Comparison of ENCODE assay signal across 22 cellular contexts in the genomic region with DNA sequence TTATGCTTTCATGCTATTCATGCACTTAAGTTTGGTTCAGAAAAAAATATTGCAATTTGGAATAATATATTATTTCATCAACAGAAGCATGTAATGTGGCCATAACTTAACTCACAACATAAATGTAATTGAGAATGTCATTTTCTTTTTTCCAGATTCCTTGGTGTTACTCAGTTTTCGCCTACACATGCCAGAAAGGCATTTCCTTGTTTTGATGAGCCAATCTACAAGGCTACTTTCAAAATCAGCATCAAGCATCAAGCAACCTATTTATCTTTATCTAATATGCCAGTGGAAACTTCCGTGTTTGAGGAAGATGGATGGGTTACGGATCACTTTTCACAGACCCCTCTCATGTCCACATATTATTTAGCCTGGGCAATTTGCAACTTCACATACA. TPM values are rescaled to one million over a fixed set of nuclear protein-coding genes. Genes with fewer than 3 reads are reported as not detected.
"Had no signal": no experiment of that assay in that cellular context is flagged by ENCODE, and none has a peak within 500 bp of the region (broad histone marks: within the 10 kb centered on the region; RNA-seq: fewer than 3 reads in every experiment).

No MANE protein-coding gene starts in this region.

- H3K27me3 ChIP-seq: MG63, SJSA1 had no signal

- H3K27ac ChIP-seq: SJSA1, SK-N-MC had no signal

- H3K36me3 ChIP-seq: MG63 had no signal

- H3K9me3 ChIP-seq: MG63 had no signal

- H3K4me3 ChIP-seq: MG63, SJSA1, SK-N-MC had no signal

- DNase-seq: Karpas-422, KG1, MG63, NCI-H1092, NCI-H1105 treated with DMSO at 0.1 percent for 48 hours, NCI-H1436, NCI-H187, NCI-H2029, NCI-H2081 treated with DMSO at 0.1 percent for 48 hours, NCI-H2171, NCI-H226, NCI-H446, NCI-H510A, NCI-H524 treated with DMSO at 0.1 percent for 48 hours, NCI-H69, NCI-H774, Right ventricle myocardium superior, RPMI8226, SIG-M5 had no signal

RNA-seq across cellular contexts. Expression of a gene that starts 14.4 kb away (rescaled TPM):
- total RNA-seq: HT-29 had no signal
